Comparison of ENCODE assay signal across 25 cellular contexts in genomic region chr10:22054946-22055345, GRCh38. TPM values are rescaled to one million over a fixed set of nuclear protein-coding genes. Genes with fewer than 3 reads are reported as not detected.
DNase-seq lines count a peak whose midpoint lies in the region; ATAC-seq, FAIRE-seq and TF ChIP-seq lines count a peak whose summit lies in the region.
"Had no signal": no experiment of that assay in that cellular context is flagged by ENCODE, and none has a peak within 500 bp of the region (broad histone marks: within the 10 kb centered on the region; RNA-seq: fewer than 3 reads in every experiment).

No MANE protein-coding gene starts in this region.

- H3K4me3 ChIP-seq in K562 (no peak overlapping the region), mesenchymal stem cell (ENCODE audit: insufficient read depth in 1 of 2, low read depth in 1 of 2, low read length in 2 of 2) (no peak overlapping the region)
- H3K4me3 ChIP-seq: lung, stomach, thyroid gland had no signal

- H3K4me2 ChIP-seq in K562 (ENCODE audit: insufficient read depth, low read length) = no peak overlapping the region
- H3K4me2 ChIP-seq in mesenchymal stem cell (ENCODE audit: low read length, poor library complexity, severe bottlenecking) = no peak overlapping the region

- no peak overlapping the region for H3K14ac ChIP-seq in mesenchymal stem cell (ENCODE audit: low read length in 2 of 2)

- TF ChIP-seq RAD21 in K562 (CRISPR knock-in tag; conservative IDR thresholded peaks at IDR 0.05 in 1 of 2, IDR thresholded peaks at IDR 0.05 in 1 of 2) = no peak

- H2BK15ac ChIP-seq in mesenchymal stem cell (ENCODE audit: low read depth, poor library complexity, severe bottlenecking) = no peak overlapping the region

- H3K79me1 ChIP-seq in mesenchymal stem cell (replicated peaks; ENCODE audit: low read length, poor library complexity, severe bottlenecking) = no peaks in the 10 kb centered on the region

- TF ChIP-seq EP300 in K562 (IDR thresholded peaks at IDR 0.05; ENCODE audit: low read length) = no peak

- H4K91ac ChIP-seq in mesenchymal stem cell (ENCODE audit: low read length) = peak overlapping the region; percentile 32

- in situ Hi-C loops in K562 (cut with MboI) = no loop called here

- intact Hi-C loops in K562 (cut with micrococcal nuclease) (no loop called here), posterior vena cava (cut with DNase I) (no loop called here)

- no peak overlapping the region for H2BK12ac ChIP-seq in mesenchymal stem cell (ENCODE audit: low read length in 2 of 2)

- no peak overlapping the region for H3K23ac ChIP-seq in mesenchymal stem cell (ENCODE audit: low read length in 2 of 2)

- no peak overlapping the region for H2AK5ac ChIP-seq in mesenchymal stem cell (ENCODE audit: low read length, severe bottlenecking)

- H4K8ac ChIP-seq in mesenchymal stem cell (ENCODE audit: low read length) = peak overlapping the region; percentile 36

- H3K27ac ChIP-seq in 22Rv1 = 0 out of 2 replicates have a peak overlapping the region, but pooled peaks have one; percentile 26
- H3K27ac ChIP-seq in K562 (ENCODE audit: extremely low read depth, low read depth, low read length) = no peak overlapping the region
- H3K27ac ChIP-seq in mesenchymal stem cell (ENCODE audit: low read length, poor library complexity, severe bottlenecking) = peak overlapping the region; percentile 46
- H3K27ac ChIP-seq: neutrophil, RWPE1, stomach, thyroid gland had no signal

- H3K36me3 ChIP-seq in K562 (ENCODE audit: control insufficient read depth, insufficient read depth, low read length) = no peaks in the 10 kb centered on the region
- H3K36me3 ChIP-seq in mesenchymal stem cell (ENCODE audit: control insufficient read depth in 1 of 2, insufficient read depth in 2 of 2, low read depth in 1 of 2, low read length in 2 of 2) = no peaks in the 10 kb centered on the region
- H3K36me3 ChIP-seq: neutrophil, stomach, thyroid gland had no signal

- no peaks in the 10 kb centered on the region for H3K4me1 ChIP-seq in K562 (replicated peaks in 1 of 2; ENCODE audit: control insufficient read depth in 2 of 2, insufficient read depth in 2 of 2, low read length in 2 of 2)
- peaks cover 2% of the 10 kb centered on the region for H3K4me1 ChIP-seq in mesenchymal stem cell (ENCODE audit: control insufficient read depth, insufficient read depth, low read depth, low read length)
- H3K4me1 ChIP-seq: stomach, thyroid gland had no signal

- H3K4ac ChIP-seq in mesenchymal stem cell (ENCODE audit: low read depth in 1 of 2, low read length in 2 of 2) = no peak overlapping the region

- H2BK120ac ChIP-seq in mesenchymal stem cell (ENCODE audit: low read depth, low read length) = no peak overlapping the region

- no peak for ATAC-seq in K562
- ATAC-seq: activated CD8-positive, alpha-beta T cell treated with anti-CD3 and anti-CD28 coated beads for 36 hours had no signal

- FAIRE-seq in K562 (lab: Jason Lieb, UNC) = peak; percentile 19
- FAIRE-seq: A204.1, G401.6 had no signal

- H3K18ac ChIP-seq in mesenchymal stem cell (ENCODE audit: low read depth in 1 of 2, low read length in 2 of 2) = no peak overlapping the region

- DNase-seq in HS-27A (ENCODE audit: low read depth) (peak; percentile 19), K562 (ENCODE audit: extremely low read depth in 1 of 4, low spot score in 3 of 4) (no peak), mesenchymal stem cell (peak; percentile 32), dedifferentiated amniotic fluid mesenchymal stem cell (ENCODE audit: extremely low spot score) (no peak), DMS153 treated with DMSO at 0.1 percent for 48 hours (lab: John Stamatoyannopoulos, UW; ENCODE audit: unreplicated experiment) (no peak), activated T-cell treated with anti-CD3 and anti-CD28 coated beads for 4 hours (no peak), posterior vena cava (ENCODE audit: low spot score) (no peak)
- DNase-seq: activated CD4-positive, CD25-positive, alpha-beta regulatory T cell treated with anti-CD3 and anti-CD28 coated beads, Interleukin-2, amount 50 U/mL, for 72 hours; activated CD8-positive, alpha-beta T cell treated with anti-CD3 and anti-CD28 coated beads for 36 hours; activated effector memory CD4-positive, alpha-beta T cell treated with Interleukin-2 at 50 U/mL for 16 hours; activated naive CD8-positive, alpha-beta T cell treated with anti-CD3 and anti-CD28 coated beads for 36 hours; CD4-positive, alpha-beta memory T cell; H7; KBM-7; kidney glomerular epithelial cell; NCI-H1417 treated with DMSO at 0.1 percent for 48 hours; NCI-H774; stomach; thyroid gland had no signal

- H3K27me3 ChIP-seq in K562 (ENCODE audit: control insufficient read depth in 2 of 2, insufficient read depth in 2 of 2, low read length in 2 of 2) = no peaks in the 10 kb centered on the region
- no peaks in the 10 kb centered on the region for H3K27me3 ChIP-seq in mesenchymal stem cell (ENCODE audit: control insufficient read depth in 1 of 2, insufficient read depth in 1 of 2, low read length in 2 of 2)
- H3K27me3 ChIP-seq: neutrophil, stomach, thyroid gland had no signal

- BruUV-seq in K562 (replicated peaks; lab: Mats Ljungman, UMichigan) = no TSS peak

- 33% methylated on average over 1 of the region's 1 CpG for WGBS in K562 (ENCODE audit: insufficient coverage, low coverage, missing lambda C conversion rate)
- no CpG with 5 or more reads among the region's 1 CpG for WGBS in mesenchymal stem cell

- H4K20me1 ChIP-seq in K562 (replicated peaks; ENCODE audit: control insufficient read depth, insufficient read depth, low read length) = no peaks in the 10 kb centered on the region

- H3K9me3 ChIP-seq in K562 (replicated peaks; ENCODE audit: control insufficient read depth, insufficient read depth, low read depth, low read length) (peaks cover 6% of the 10 kb centered on the region), mesenchymal stem cell (ENCODE audit: control insufficient read depth, low read length) (peaks cover 14% of the 10 kb centered on the region)
- H3K9me3 ChIP-seq: neutrophil, stomach, thyroid gland had no signal

- TF ChIP-seq POLR2A in K562 (conservative IDR thresholded peaks at IDR 0.05) = no peak

- H3K9ac ChIP-seq in K562 (ENCODE audit: insufficient read depth in 1 of 2, low read depth in 2 of 2, low read length in 2 of 2) (no peak overlapping the region), mesenchymal stem cell (ENCODE audit: low read length) (no peak overlapping the region)

- H2BK5ac ChIP-seq in mesenchymal stem cell (ENCODE audit: low read depth, low read length, poor library complexity, severe bottlenecking) = no peak overlapping the region

- H3K79me2 ChIP-seq in K562 (ENCODE audit: control insufficient read depth, insufficient read depth, low read length) = no peaks in the 10 kb centered on the region

- CTCF ChIA-PET in K562 (lab: Yijun Ruan, JAX; ENCODE audit: low intra/inter-chr PET ratio) = no interaction called here

- TF ChIP-seq CTCF in 22Rv1 (IDR thresholded peaks at IDR 0.05) (no peak), K562 (IDR thresholded peaks at IDR 0.05 in 2 of 3, conservative IDR thresholded peaks at IDR 0.05 in 1 of 3; ENCODE audit: insufficient read depth in 2 of 3, low read depth in 1 of 3, low read length in 3 of 3) (no peak)

- no peaks in the 10 kb centered on the region for H3K9me1 ChIP-seq in K562 (ENCODE audit: control insufficient read depth, insufficient read depth, low read length)

- POLR2A ChIA-PET in K562 (lab: Yijun Ruan, JAX) = no interaction called here

- H2AFZ ChIP-seq in K562 (ENCODE audit: low read depth, low read length) (peak overlapping the region; percentile 71), mesenchymal stem cell (ENCODE audit: low read depth, low read length) (no peak overlapping the region)

TF ChIP-seq in K562, 482 proteins besides CTCF, POLR2A, EP300 and RAD21 (continues in another document):
- TF ChIP-seq CSDE1 (IDR thresholded peaks at IDR 0.05) = no peak
- TF ChIP-seq E2F4 (CRISPR knock-in tag; IDR thresholded peaks at IDR 0.05; ENCODE audit: low read depth) = no peak
- no peak for TF ChIP-seq MEF2D (tag; conservative IDR thresholded peaks at IDR 0.05; ENCODE audit: low read depth)

RNA-seq across cellular contexts. Expression of gene DNAJC1, which starts 51.4 kb away (rescaled TPM):
- 29.4 and 61.1 TPM in 2 replicates for total RNA-seq in K562 (2011; cell fraction: chromatin; rRNA removed; ENCODE audit: low replicate concordance)
- 34.9 and 39.7 TPM in 2 replicates for total RNA-seq in K562 (2011; cell fraction: nucleolus; rRNA removed)
- total RNA-seq in K562 (2011; cell fraction: nucleoplasm; rRNA removed) = 35.4 and 45.9 TPM in 2 replicates
- total RNA-seq in K562 (2014; rRNA removed) = 57.7 and 77.6 TPM in 2 replicates
- total RNA-seq in K562 (2014; rRNA removed; fragmentation: Illumina TruSeq; extraction: Trizol) = 40.3 and 46.3 TPM in 2 replicates
- total RNA-seq in K562 (2015; rRNA removed; fragmentation: Illumina TruSeq; extraction: Trizol) = 43.7 and 47.5 TPM in 2 replicates
- 36.4 and 39.6 TPM in 2 replicates for total RNA-seq in K562 (2021)
- 57.6 and 63.4 TPM in 2 replicates for polyA plus RNA-seq in K562 (2011; rRNA removed)
- polyA plus RNA-seq in K562 (2011; cell fraction: cytosol; rRNA removed) = 21.2 and 30.8 TPM in 2 replicates
- 23.2 and 30.1 TPM in 2 replicates for polyA plus RNA-seq in K562 (2011; cell fraction: nucleus; rRNA removed)
- polyA plus RNA-seq in K562 (2012) = 30.9 and 42.9 TPM in 2 replicates
- polyA plus RNA-seq in K562 (2014; fragmentation: Illumina TruSeq; extraction: Trizol) = 39.7 and 52.9 TPM in 2 replicates
- 1 to 10 TPM; 5.4 to 6.5 TPM for polyA plus RNA-seq in K562 (2014; fragmentation: Nextera tagmentation; extraction: Ambion mirVana)
- polyA plus RNA-seq in K562 (2014; rRNA removed) = 45.4 and 60.6 TPM in 2 replicates
- polyA minus RNA-seq in K562 (2011; rRNA and poly(A)+ RNA removed) = 44.3 and 45.7 TPM in 2 replicates
- polyA minus RNA-seq in K562 (2011; cell fraction: cytosol; rRNA and poly(A)+ RNA removed) = 18.0 and 26.0 TPM in 2 replicates
- 39.7 and 46.4 TPM in 2 replicates for polyA minus RNA-seq in K562 (2011; cell fraction: nucleus; rRNA and poly(A)+ RNA removed)
- 75.7 TPM for polyA plus RNA-seq in mesenchymal stem cell (2013, experiment 1 of 2)
- 77.3 TPM for polyA plus RNA-seq in mesenchymal stem cell (2013, experiment 2 of 2)
- total RNA-seq in posterior vena cava = 10 to 100 TPM; 24.4 to 26.4 TPM

Comparison
In these comparisons a context has a peak if more than half of its experiments do, and no peak if none do; other contexts are left out.
1. DNase-seq: peak in HS-27A (single experiment) and mesenchymal stem cell (single experiment); none in K562 (0 of 4), dedifferentiated amniotic fluid mesenchymal stem cell (single experiment), DMS153 treated with DMSO at 0.1 percent for 48 hours (single experiment), activated T-cell treated with anti-CD3 and anti-CD28 coated beads for 4 hours (single experiment) and posterior vena cava (single experiment).